Comparison of ENCODE assay signal across 22 cellular contexts in the genomic region with DNA sequence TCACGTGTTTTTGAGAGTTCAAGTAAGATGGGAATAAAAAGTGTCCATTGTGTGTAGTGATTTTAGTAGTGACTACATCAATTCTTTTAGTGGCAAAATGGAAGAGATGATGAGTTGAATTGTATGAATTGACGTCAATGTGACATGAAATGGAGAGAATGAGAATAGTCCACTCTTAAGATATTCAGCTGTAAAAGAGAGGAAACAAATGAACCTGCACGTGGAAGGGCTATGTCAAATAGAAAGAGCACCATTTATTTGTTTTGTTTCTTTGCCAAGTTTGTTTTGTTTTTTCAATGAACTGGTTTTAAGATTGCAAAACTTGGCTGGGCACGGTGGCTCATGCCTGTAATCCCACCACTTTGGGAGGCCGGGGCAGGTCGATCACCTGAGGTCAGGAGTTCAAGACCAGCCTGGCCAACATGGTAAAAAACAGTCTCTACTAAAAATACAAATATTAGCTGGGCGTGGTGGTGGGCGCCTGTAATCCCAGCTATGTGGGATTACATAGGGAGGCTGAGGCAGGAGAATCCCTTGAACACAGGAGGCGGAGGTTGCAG.
"Had no signal": no experiment of that assay in that cellular context is flagged by ENCODE, and none has a peak within 500 bp of the region (broad histone marks: within the 10 kb centered on the region; RNA-seq: fewer than 3 reads in every experiment).

No MANE protein-coding gene starts in this region.

- H3K27me3 ChIP-seq: dorsolateral prefrontal cortex, esophagus muscularis mucosa, foreskin keratinocyte, gastrocnemius medialis, heart right ventricle had no signal

- H3K36me3 ChIP-seq: esophagus muscularis mucosa, gastrocnemius medialis, heart right ventricle, left ventricle myocardium inferior, lower lobe of right lung had no signal

- H3K4me3 ChIP-seq: coronary artery, dorsolateral prefrontal cortex, esophagus muscularis mucosa, gastrocnemius medialis, heart right ventricle, left ventricle myocardium inferior, lower lobe of right lung, mucosa of descending colon had no signal

- H3K27ac ChIP-seq: coronary artery, dorsolateral prefrontal cortex, esophagus muscularis mucosa, foreskin keratinocyte, gastrocnemius medialis, heart right ventricle, left ventricle myocardium inferior, lower lobe of right lung had no signal

- FAIRE-seq: colon, endothelial cell of umbilical vein, islet of Langerhans, keratinocyte had no signal

- H3K9me3 ChIP-seq: esophagus muscularis mucosa, gastrocnemius medialis, lower lobe of right lung had no signal

- DNase-seq: dermis blood vessel endothelial cell; dorsolateral prefrontal cortex; effector CD4-positive, alpha-beta T cell; effector memory CD4-positive, alpha-beta T cell; foreskin keratinocyte; gastrocnemius medialis; glutamatergic neuron; head of caudate nucleus; heart right ventricle; hippocampal formation; left cardiac atrium; left ventricle myocardium inferior; lower lobe of right lung; mesenchymal stem cell; mucosa of descending colon; naive B cell had no signal

- H3K4me1 ChIP-seq: esophagus muscularis mucosa, foreskin keratinocyte, gastrocnemius medialis, heart right ventricle, left ventricle myocardium inferior, lower lobe of right lung had no signal

- ATAC-seq: foreskin keratinocyte, gastrocnemius medialis, heart right ventricle, left cardiac atrium, lower lobe of right lung, mucosa of descending colon had no signal
